Comparison of ENCODE assay signal across 8 cellular contexts in the genomic region with DNA sequence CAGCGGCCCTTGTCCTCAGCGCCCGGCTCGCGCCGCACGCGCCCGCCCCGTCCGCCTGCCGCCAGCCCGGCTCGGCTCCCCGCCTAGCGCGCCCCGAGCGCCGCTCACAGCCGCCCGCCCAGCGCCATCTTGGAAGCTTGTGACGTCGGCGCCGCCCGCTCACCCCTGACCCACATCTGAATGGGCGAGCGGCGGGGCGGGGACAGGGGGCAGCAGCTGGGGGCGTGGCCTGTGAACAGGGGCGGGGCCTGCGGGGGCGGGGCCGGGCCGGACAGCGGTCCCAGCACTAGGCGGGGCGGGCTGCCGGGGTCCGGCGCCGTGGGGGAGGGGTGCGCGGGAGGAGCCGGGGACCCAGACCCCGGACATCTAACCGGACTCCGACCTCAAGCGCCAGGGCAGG. TPM values are rescaled to one million over a fixed set of nuclear protein-coding genes. Genes with fewer than 3 reads are reported as not detected.
A peak's percentile ranks its signal among the peaks of the same experiment; 100 is the strongest.
DNase-seq lines count a peak whose midpoint lies in the region; ATAC-seq lines count a peak whose summit lies in the region.
"Not testable (repeated sequence)": the region's sequence is repeated elsewhere in the genome, so short reads cannot be mapped to it uniquely, and the experiment has no call there.

No MANE protein-coding gene starts in this region.

- H3K27me3 Mint-ChIP-seq in T-cell; stimulated activated memory B cell treated with anti-CD40 and anti-IgM and Interleukin-4, amounts not matched to agents 10 μg/mL and 1 μg/mL and 100 μg/mL, for 72 hours: not testable (repeated sequence)

- H3K36me3 Mint-ChIP-seq in T-cell; stimulated activated memory B cell treated with anti-CD40 and anti-IgM and Interleukin-4, amounts not matched to agents 10 μg/mL and 1 μg/mL and 100 μg/mL, for 72 hours: not testable (repeated sequence)

- H3K9me3 Mint-ChIP-seq in T-cell; stimulated activated memory B cell treated with anti-CD40 and anti-IgM and Interleukin-4, amounts not matched to agents 10 μg/mL and 1 μg/mL and 100 μg/mL, for 72 hours: not testable (repeated sequence)

- H3K4me3 Mint-ChIP-seq in T-cell; stimulated activated memory B cell treated with anti-CD40 and anti-IgM and Interleukin-4, amounts not matched to agents 10 μg/mL and 1 μg/mL and 100 μg/mL, for 72 hours: not testable (repeated sequence)

- ATAC-seq in GM18502 (IDR thresholded peaks at IDR 0.05; ENCODE audit: poor library complexity, unreplicated experiment) = peak; percentile 80
- ATAC-seq in GM19463 (IDR thresholded peaks at IDR 0.05; ENCODE audit: unreplicated experiment) = peak; percentile 84
- ATAC-seq in HG02642 (IDR thresholded peaks at IDR 0.05; ENCODE audit: poor library complexity, unreplicated experiment) = peak; percentile 87
- ATAC-seq in HG03108 (IDR thresholded peaks at IDR 0.05; ENCODE audit: unreplicated experiment) = peak; percentile 82
- peak; percentile 79 to 90 (median 85) for ATAC-seq in T-cell (replicated peaks in 1 of 4)
- ATAC-seq in left lobe of liver = peak; percentile 86
- ATAC-seq in stimulated activated memory B cell treated with anti-CD40 and anti-IgM and Interleukin-4, amounts not matched to agents 10 μg/mL and 1 μg/mL and 100 μg/mL, for 72 hours = peak; percentile 94

- not testable (repeated sequence) for H3K27ac Mint-ChIP-seq in T-cell; stimulated activated memory B cell treated with anti-CD40 and anti-IgM and Interleukin-4, amounts not matched to agents 10 μg/mL and 1 μg/mL and 100 μg/mL, for 72 hours

- POLR2A ChIA-PET in T-cell (lab: Charles Lee) = not testable (repeated sequence)

- CTCF ChIA-PET in T-cell (lab: Charles Lee) = not testable (repeated sequence)

- not testable (repeated sequence) for H3K4me1 Mint-ChIP-seq in T-cell; stimulated activated memory B cell treated with anti-CD40 and anti-IgM and Interleukin-4, amounts not matched to agents 10 μg/mL and 1 μg/mL and 100 μg/mL, for 72 hours

- peak in 7 of 34 experiments; percentile 8 to 63 (median 43) for DNase-seq in T-cell
- DNase-seq in activated gamma-delta T cell treated with Interleukin-2 at 50 U/mL for 16 hours = peak; percentile 56
- DNase-seq in left lobe of liver (ENCODE audit: low spot score) = not testable (repeated sequence)

RNA-seq across cellular contexts. Expression of a gene that starts 33.9 kb away (rescaled TPM):
- 1 to 10 TPM in 3 of 5 donors, not detected in 2; 2.8 to 4.7 (median 3.9) TPM for total RNA-seq in T-cell
- 0.05 TPM for total RNA-seq in left lobe of liver

RNA-seq across cellular contexts. Expression of a gene that starts 50.1 kb away (rescaled TPM):
- 10 to 100 TPM; 28.4 to 38.7 (median 34.3) TPM for total RNA-seq in T-cell
- 16.5 TPM for total RNA-seq in left lobe of liver

RNA-seq across cellular contexts. Expression of a gene that starts 50.2 kb away (rescaled TPM):
- total RNA-seq in T-cell (10 to 100 TPM in 1 of 5 donors, 1 to 10 TPM in 4; 2.6 to 10.3 (median 5.4) TPM), left lobe of liver (0.78 TPM)
